In genomic region chr20:17844133-17844429, GRCh38 we compare ENCODE assay signal across 16 cellular contexts.
DNase-seq lines count a peak whose midpoint lies in the region; ATAC-seq and TF ChIP-seq lines count a peak whose summit lies in the region.
"Had no signal": no experiment of that assay in that cellular context is flagged by ENCODE, and none has a peak within 500 bp of the region (broad histone marks: within the 10 kb centered on the region; RNA-seq: fewer than 3 reads in every experiment).

No MANE protein-coding gene starts in this region.

- no peaks in the 10 kb centered on the region for H3K79me2 ChIP-seq in hepatocyte

- 94 to 100% (median 96%) methylated on average over 1 of the region's 1 CpG for WGBS in adrenal gland, 4 donors
- WGBS in tibial nerve, 2 donors, result 95 to 100% methylated on average over 1 of the region's 1 CpG
- WGBS in hepatocyte (ENCODE audit: low lambda C conversion rate, missing lambda C conversion rate), result 100% methylated on average over 1 of the region's 1 CpG

- no peaks in the 10 kb centered on the region for H3K9me3 Mint-ChIP-seq in activated CD8-positive, alpha-beta memory T cell treated with anti-CD3 and anti-CD28 coated beads, Interleukin-2, amount 10 ng/mL, durations not matched to agents 7 days and 5 days (ENCODE audit: low read depth)
- peaks cover 0 to 2% (median 0%) of the 10 kb centered on the region in 9 donors for H3K9me3 Mint-ChIP-seq in naive thymus-derived CD8-positive, alpha-beta T cell
- H3K9me3 Mint-ChIP-seq: type B pancreatic cell had no signal

- H3K27ac Mint-ChIP-seq in activated CD8-positive, alpha-beta memory T cell treated with anti-CD3 and anti-CD28 coated beads, Interleukin-2, amount 10 ng/mL, durations not matched to agents 7 days and 5 days, result peak overlapping the region; percentile 86
- H3K27ac Mint-ChIP-seq in naive thymus-derived CD8-positive, alpha-beta T cell, result peak overlapping the region in 3 of 10 donors; percentile 57 to 69 (median 67)
- H3K27ac Mint-ChIP-seq: type B pancreatic cell had no signal

- H3K4me1 Mint-ChIP-seq in activated CD8-positive, alpha-beta memory T cell treated with anti-CD3 and anti-CD28 coated beads, Interleukin-2, amount 10 ng/mL, durations not matched to agents 7 days and 5 days, result peaks cover 58% of the 10 kb centered on the region
- peaks cover 6 to 59% (median 12%) of the 10 kb centered on the region in 4 donors for H3K4me1 Mint-ChIP-seq in naive thymus-derived CD8-positive, alpha-beta T cell

- H3K4me3 ChIP-seq in adrenal gland (no peak overlapping the region), lower lobe of right lung (no peak overlapping the region), tibial nerve (no peak overlapping the region), hepatocyte (no peak overlapping the region)
- H3K4me3 ChIP-seq: body of pancreas had no signal

- ATAC-seq in activated CD8-positive, alpha-beta memory T cell treated with anti-CD3 and anti-CD28 coated beads, Interleukin-2, amount 10 ng/mL, durations not matched to agents 7 days and 5 days, result no peak
- no peak for ATAC-seq in lower lobe of right lung
- ATAC-seq in naive thymus-derived CD8-positive, alpha-beta T cell, result no peak
- ATAC-seq: foreskin keratinocyte had no signal

- peaks cover 3% of the 10 kb centered on the region for H3K36me3 Mint-ChIP-seq in activated CD8-positive, alpha-beta memory T cell treated with anti-CD3 and anti-CD28 coated beads, Interleukin-2, amount 10 ng/mL, durations not matched to agents 7 days and 5 days
- no peaks in the 10 kb centered on the region for H3K36me3 Mint-ChIP-seq in naive thymus-derived CD8-positive, alpha-beta T cell
- H3K36me3 Mint-ChIP-seq: type B pancreatic cell had no signal

- H3K27me3 Mint-ChIP-seq in activated CD8-positive, alpha-beta memory T cell treated with anti-CD3 and anti-CD28 coated beads, Interleukin-2, amount 10 ng/mL, durations not matched to agents 7 days and 5 days, result peaks cover 12% of the 10 kb centered on the region
- H3K27me3 Mint-ChIP-seq in naive thymus-derived CD8-positive, alpha-beta T cell, result peaks cover 0 to 4% (median 0%) of the 10 kb centered on the region in 5 donors
- H3K27me3 Mint-ChIP-seq: type B pancreatic cell had no signal

- H3K36me3 ChIP-seq in adrenal gland (replicated peaks in 1 of 2) (no peaks in the 10 kb centered on the region), lower lobe of right lung (no peaks in the 10 kb centered on the region), tibial nerve (no peaks in the 10 kb centered on the region), hepatocyte (replicated peaks; ENCODE audit: insufficient read depth, low read depth) (no peaks in the 10 kb centered on the region)

- no peak for DNase-seq in activated CD8-positive, alpha-beta memory T cell treated with anti-CD3 and anti-CD28 coated beads, Interleukin-2, amount 10 ng/mL, durations not matched to agents 7 days and 5 days
- no peak for DNase-seq in activated CD8-positive, alpha-beta memory T cell treated with anti-CD3 and anti-CD28 coated beads for 24 hours
- no peak for DNase-seq in adrenal gland
- DNase-seq in lower lobe of right lung, result no peak
- no peak for DNase-seq in tibial nerve (ENCODE audit: low spot score in 2 of 2)
- no peak for DNase-seq in NCI-H2107 treated with DMSO at 0.1 percent for 48 hours (lab: John Stamatoyannopoulos, UW; ENCODE audit: unreplicated experiment)
- DNase-seq in hepatocyte (ENCODE audit: low spot score), result no peak
- DNase-seq in naive thymus-derived CD8-positive, alpha-beta T cell, result no peak
- DNase-seq: activated CD4-positive, alpha-beta T cell treated with anti-CD3 and anti-CD28 coated beads, Interleukin-2, amount 50 U/mL, for 4 hours; MM.1S; NCI-H2029 treated with DMSO at 0.1 percent for 48 hours; NCI-H774; posterior cingulate gyrus had no signal

- no peak overlapping the region for H3K4me3 Mint-ChIP-seq in activated CD8-positive, alpha-beta memory T cell treated with anti-CD3 and anti-CD28 coated beads, Interleukin-2, amount 10 ng/mL, durations not matched to agents 7 days and 5 days
- peak overlapping the region in 1 of 10 donors; percentile 20 for H3K4me3 Mint-ChIP-seq in naive thymus-derived CD8-positive, alpha-beta T cell
- H3K4me3 Mint-ChIP-seq: type B pancreatic cell had no signal

- H3K27ac ChIP-seq in adrenal gland, result peak overlapping the region in 3 of 5 donors; percentile 36 to 85 (median 65)
- peak overlapping the region; percentile 71 for H3K27ac ChIP-seq in lower lobe of right lung
- peak overlapping the region in 3 of 4 donors; percentile 31 to 84 (median 76) for H3K27ac ChIP-seq in tibial nerve
- no peak overlapping the region for H3K27ac ChIP-seq in hepatocyte
- H3K27ac ChIP-seq: foreskin keratinocyte had no signal

- H3K4me1 ChIP-seq in adrenal gland (replicated peaks in 1 of 2) (peaks cover 0 to 18% of the 10 kb centered on the region in 2 donors), lower lobe of right lung (peaks cover 38% of the 10 kb centered on the region), tibial nerve (peaks cover 0 to 35% (median 26%) of the 10 kb centered on the region in 4 donors), hepatocyte (ENCODE audit: insufficient read depth) (peaks cover 4% of the 10 kb centered on the region)
- H3K4me1 ChIP-seq: foreskin keratinocyte had no signal

- CTCF ChIA-PET in activated CD8-positive, alpha-beta memory T cell treated with anti-CD3 and anti-CD28 coated beads, Interleukin-2, amount 10 ng/mL, durations not matched to agents 7 days and 5 days (lab: Charles Lee), result interaction anchor here (1.1 to 1.2 kb wide), 2 partner anchors 13 to 16 kb away, joined by 4 read pairs; no protein-coding TSS in a partner anchor

- no peaks in the 10 kb centered on the region for H3K9me2 ChIP-seq in hepatocyte (replicated peaks; ENCODE audit: insufficient read depth)

- no peak overlapping the region for H2AFZ ChIP-seq in hepatocyte

- TF ChIP-seq POLR2A in adrenal gland (IDR thresholded peaks at IDR 0.05) (no peak), tibial nerve (IDR thresholded peaks at IDR 0.05) (no peak)

- intact Hi-C loops in adrenal gland (cut with DNase I) (no loop called here), lower lobe of right lung (cut with DNase I) (no loop called here)

- H3K27me3 ChIP-seq in adrenal gland (no peaks in the 10 kb centered on the region), lower lobe of right lung (ENCODE audit: low read depth) (no peaks in the 10 kb centered on the region), tibial nerve (no peaks in the 10 kb centered on the region), hepatocyte (no peaks in the 10 kb centered on the region)
- H3K27me3 ChIP-seq: body of pancreas, foreskin keratinocyte had no signal

- TF ChIP-seq EP300 in tibial nerve (IDR thresholded peaks at IDR 0.05), result no peak

- H3K9me3 ChIP-seq in adrenal gland (replicated peaks in 1 of 3) (no peaks in the 10 kb centered on the region), lower lobe of right lung (no peaks in the 10 kb centered on the region), tibial nerve (peaks cover 0 to 4% (median 0%) of the 10 kb centered on the region in 4 donors), hepatocyte (ENCODE audit: low read depth) (no peaks in the 10 kb centered on the region)
- H3K9me3 ChIP-seq: body of pancreas had no signal

- no peaks in the 10 kb centered on the region for H4K20me1 ChIP-seq in hepatocyte (ENCODE audit: insufficient read depth, poor library complexity, severe bottlenecking)

- POLR2A ChIA-PET in naive thymus-derived CD8-positive, alpha-beta T cell (lab: Charles Lee), result no interaction called here

- TF ChIP-seq CTCF in adrenal gland (IDR thresholded peaks at IDR 0.05) (no peak), lower lobe of right lung (IDR thresholded peaks at IDR 0.05) (no peak), tibial nerve (IDR thresholded peaks at IDR 0.05) (no peak), hepatocyte (IDR thresholded peaks at IDR 0.05; ENCODE audit: poor library complexity) (no peak)

- H3K4me2 ChIP-seq in hepatocyte, result no peak overlapping the region
